Comparison of ENCODE assay signal across 20 cellular contexts in the genomic region with DNA sequence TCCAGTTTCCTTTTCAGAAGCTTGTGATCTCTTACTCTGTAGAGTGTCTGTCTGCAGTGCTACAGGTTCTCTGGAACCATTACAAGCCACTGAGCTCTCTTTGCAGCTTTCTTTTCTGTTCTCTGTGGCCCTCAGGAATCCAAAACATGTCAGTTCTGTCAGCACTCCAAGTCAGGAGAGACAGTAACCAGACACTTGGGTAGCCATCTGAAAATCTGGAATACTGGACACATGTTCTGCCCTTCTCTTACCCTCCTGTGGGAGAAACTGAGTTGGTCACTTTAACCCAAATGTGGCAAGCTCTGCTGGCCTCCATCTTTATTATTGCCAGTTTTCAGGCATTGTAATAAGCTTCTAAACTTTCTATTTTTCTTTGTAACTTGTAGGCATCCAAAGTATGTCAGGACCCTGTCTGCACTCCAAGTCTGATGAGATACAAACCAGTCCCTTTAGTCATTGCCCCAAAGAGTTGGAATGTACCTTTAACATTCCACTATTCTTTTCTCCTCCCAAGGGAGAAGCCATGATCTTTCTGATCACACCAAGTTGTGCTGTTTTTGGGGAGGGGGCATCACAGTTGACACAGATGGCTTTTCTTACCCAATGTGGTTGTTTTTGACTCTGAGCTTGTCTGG.
DNase-seq lines count a peak whose midpoint lies in the region; TF ChIP-seq lines count a peak whose summit lies in the region.
"Had no signal": no experiment of that assay in that cellular context is flagged by ENCODE, and none has a peak within 500 bp of the region (broad histone marks: within the 10 kb centered on the region; RNA-seq: fewer than 3 reads in every experiment).

No MANE protein-coding gene starts in this region.

- H4K20me1 ChIP-seq in SK-N-SH (ENCODE audit: insufficient read depth): no peaks in the 10 kb centered on the region

- no peak overlapping the region for H3K9ac ChIP-seq in SK-N-SH

- no peak for TF ChIP-seq RAD21 in SK-N-SH (IDR thresholded peaks at IDR 0.05; ENCODE audit: low read length)

- peaks cover 18% of the 10 kb centered on the region for H3K9me3 ChIP-seq in SK-N-SH

- H3K4me2 ChIP-seq in SK-N-SH: no peak overlapping the region

- peak overlapping the region in 1 of 2 experiments; percentile 86; a peak in 2 of 4 replicates for H3K27ac ChIP-seq in SK-N-SH (ENCODE audit: low read depth in 2 of 2, low read length in 1 of 2)
- no peak overlapping the region for H3K27ac ChIP-seq in RWPE1
- H3K27ac ChIP-seq: SK-N-MC had no signal

- H3K79me2 ChIP-seq in SK-N-SH (ENCODE audit: insufficient read depth): no peaks in the 10 kb centered on the region

- peaks cover 0 to 12% of the 10 kb centered on the region in 2 experiments for H3K36me3 ChIP-seq in SK-N-SH (replicated peaks in 1 of 2; ENCODE audit: control insufficient read depth in 1 of 2, insufficient read depth in 2 of 2, low read length in 1 of 2)
- H3K36me3 ChIP-seq: BE2C had no signal

- H3K4me3 ChIP-seq in SK-N-SH (ENCODE audit: low read depth in 2 of 2, low read length in 1 of 2) (no peak overlapping the region), fibroblast of pulmonary artery (replicated peaks; ENCODE audit: low read depth, low read length) (no peak overlapping the region)
- H3K4me3 ChIP-seq: SK-N-MC had no signal

- no peaks in the 10 kb centered on the region for H3K4me1 ChIP-seq in SK-N-SH (ENCODE audit: control insufficient read depth in 1 of 2, insufficient read depth in 2 of 2, low read depth in 1 of 2, low read length in 1 of 2)
- H3K4me1 ChIP-seq: BE2C had no signal

- CTCF ChIA-PET in SK-N-SH (lab: Yijun Ruan, JAX) (no interaction called here), RWPE1 (lab: Yijun Ruan, JAX) (interaction anchor here (0.7 to 1.1 kb wide), 2 partner anchors 69 to 73 kb away, joined by 3 to 4 read pairs; no protein-coding TSS in a partner anchor)

- peak in 1 of 2 experiments; percentile 23; a peak in 1 of 4 replicates for TF ChIP-seq EP300 in SK-N-SH (IDR thresholded peaks at IDR 0.05; ENCODE audit: borderline replicate concordance in 1 of 2, low read depth in 1 of 2, low read length in 1 of 2)

- H3K27me3 ChIP-seq in SK-N-SH (ENCODE audit: insufficient read depth): no peaks in the 10 kb centered on the region
- H3K27me3 ChIP-seq: BE2C had no signal

- no peaks in the 10 kb centered on the region for H3K9me2 ChIP-seq in SK-N-SH

- H2AFZ ChIP-seq in SK-N-SH (ENCODE audit: low read depth): no peak overlapping the region

- DNase-seq in AG20443 (ENCODE audit: low spot score) (peak; percentile 59), SK-N-SH (no peak), fibroblast of pulmonary artery (ENCODE audit: low read depth) (peak; percentile 62), non-pigmented ciliary epithelial cell (ENCODE audit: low read depth) (peak; percentile 24), DMS153 (lab: John Stamatoyannopoulos, UW) (no peak), NCI-H524 (lab: John Stamatoyannopoulos, UW) (no peak), RWPE1 (ENCODE audit: low spot score) (no peak)
- no peak for DNase-seq in activated CD4-positive, alpha-beta T cell treated with anti-CD3 and anti-CD28 coated beads, Interleukin-2, amount 50 U/mL, for 4 hours
- DNase-seq: activated CD4-positive, CD25-positive, alpha-beta regulatory T cell treated with anti-CD3 and anti-CD28 coated beads, Interleukin-2, amount 50 U/mL, for 72 hours; activated CD8-positive, alpha-beta memory T cell treated with anti-CD3 and anti-CD28 coated beads, Interleukin-2, amount 50 U/mL, for 4 hours; activated gamma-delta T cell treated with Interleukin-2 at 50 U/mL for 16 hours; BE2C; erythroblast; head of caudate nucleus; KBM-7; midbrain; NCI-H1092; NCI-H69; PC-3 had no signal

- TF ChIP-seq CTCF in SK-N-SH (IDR thresholded peaks at IDR 0.05) (no peak), fibroblast of pulmonary artery (IDR thresholded peaks at IDR 0.05; ENCODE audit: low read length, missing control alignments) (no peak), RWPE1 (conservative IDR thresholded peaks at IDR 0.05; ENCODE audit: low read depth) (no peak)

- no peaks in the 10 kb centered on the region for H3F3A ChIP-seq in SK-N-SH (replicated peaks; ENCODE audit: insufficient read depth)

- POLR2A ChIA-PET in SK-N-SH (lab: Yijun Ruan, JAX) (no interaction called here), RWPE1 (lab: Yijun Ruan, JAX; ENCODE audit: low non-redundant PET) (no interaction called here)

TF ChIP-seq in SK-N-SH, 30 proteins besides CTCF, POLR2A, EP300 and RAD21:
- no peak for TF ChIP-seq IRF3 (IDR thresholded peaks at IDR 0.05; ENCODE audit: low read depth, low read length)
- 0 out of 2 replicates have a peak, but pooled peaks have one; percentile 13 for TF ChIP-seq JUND (IDR thresholded peaks at IDR 0.05)
- peak; percentile 16; the same call in 1 of the 2 replicates for TF ChIP-seq NFIC (IDR thresholded peaks at IDR 0.05; ENCODE audit: borderline replicate concordance)
- TF ChIP-seq TCF12 (IDR thresholded peaks at IDR 0.05): peak; percentile 95
- peak; percentile 62; the same call in 1 of the 2 replicates for TF ChIP-seq POLR2AphosphoS5 (IDR thresholded peaks at IDR 0.05; ENCODE audit: low read depth, low read length)
- TF ChIP-seq PBX3 (IDR thresholded peaks at IDR 0.05): peak; percentile 87
- TF ChIP-seq, protein P1, sequence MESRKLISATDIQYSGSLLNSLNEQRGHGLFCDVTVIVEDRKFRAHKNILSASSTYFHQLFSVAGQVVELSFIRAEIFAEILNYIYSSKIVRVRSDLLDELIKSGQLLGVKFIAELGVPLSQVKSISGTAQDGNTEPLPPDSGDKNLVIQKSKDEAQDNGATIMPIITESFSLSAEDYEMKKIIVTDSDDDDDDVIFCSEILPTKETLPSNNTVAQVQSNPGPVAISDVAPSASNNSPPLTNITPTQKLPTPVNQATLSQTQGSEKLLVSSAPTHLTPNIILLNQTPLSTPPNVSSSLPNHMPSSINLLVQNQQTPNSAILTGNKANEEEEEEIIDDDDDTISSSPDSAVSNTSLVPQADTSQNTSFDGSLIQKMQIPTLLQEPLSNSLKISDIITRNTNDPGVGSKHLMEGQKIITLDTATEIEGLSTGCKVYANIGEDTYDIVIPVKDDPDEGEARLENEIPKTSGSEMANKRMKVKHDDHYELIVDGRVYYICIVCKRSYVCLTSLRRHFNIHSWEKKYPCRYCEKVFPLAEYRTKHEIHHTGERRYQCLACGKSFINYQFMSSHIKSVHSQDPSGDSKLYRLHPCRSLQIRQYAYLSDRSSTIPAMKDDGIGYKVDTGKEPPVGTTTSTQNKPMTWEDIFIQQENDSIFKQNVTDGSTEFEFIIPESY (IDR thresholded peaks at IDR 0.05; ENCODE audit: borderline replicate concordance, low read depth): no peak

Comparison
In these comparisons a context has a peak if more than half of its experiments do, and no peak if none do; other contexts are left out.
1. DNase-seq: peak in AG20443 (single experiment), fibroblast of pulmonary artery (single experiment) and non-pigmented ciliary epithelial cell (single experiment); none in SK-N-SH (single experiment), activated CD4-positive, alpha-beta T cell treated with anti-CD3 and anti-CD28 coated beads, Interleukin-2, amount 50 U/mL, for 4 hours (0 of 2), DMS153 (single experiment), NCI-H524 (0 of 2) and RWPE1 (single experiment).